20 cellular contexts compared by ENCODE assay signal in the genomic region with DNA sequence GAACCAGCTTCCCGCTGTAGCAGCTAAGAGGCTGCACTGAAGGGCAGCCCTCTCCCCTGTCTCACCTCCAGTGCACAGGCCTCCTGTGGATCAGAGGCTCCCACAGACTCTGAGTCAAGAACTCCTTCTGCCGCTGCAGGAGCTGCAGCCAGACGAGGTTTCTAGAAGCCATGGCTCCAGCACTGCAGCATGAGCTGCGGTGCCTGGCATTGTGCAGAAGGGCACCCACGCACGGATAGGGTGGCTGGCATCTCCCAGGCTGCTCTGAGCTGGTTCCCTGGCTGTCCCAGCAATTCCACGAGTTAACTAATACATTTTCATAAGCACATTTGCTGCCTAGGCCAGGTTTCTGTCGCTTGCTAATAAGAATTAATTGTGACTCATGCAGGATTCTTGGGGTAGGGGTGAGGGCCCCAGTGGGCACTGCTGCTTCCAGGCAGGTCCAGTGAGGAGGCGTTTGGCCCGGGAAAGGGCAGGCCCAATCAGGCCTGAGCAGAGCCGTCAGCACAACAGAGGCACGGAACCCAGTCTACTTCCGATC.
"Had no signal": no experiment of that assay in that cellular context is flagged by ENCODE, and none has a peak within 500 bp of the region (broad histone marks: within the 10 kb centered on the region; RNA-seq: fewer than 3 reads in every experiment).

No MANE protein-coding gene starts in this region.

- H3K27ac ChIP-seq: brain microvascular endothelial cell, pancreas, psoas muscle, SK-N-MC, upper lobe of left lung had no signal

- H3K4me1 ChIP-seq: pancreas, psoas muscle, upper lobe of left lung had no signal

- H3K9me3 ChIP-seq: pancreas had no signal

- H3K27me3 ChIP-seq: brain microvascular endothelial cell, pancreas, upper lobe of left lung had no signal

- ATAC-seq: activated naive CD4-positive, alpha-beta T cell treated with anti-CD3 and anti-CD28 coated beads, Interleukin-2, amount 50 U/mL, for 72 hours; left lobe of liver; naive thymus-derived CD8-positive, alpha-beta T cell; pancreas; psoas muscle; right cardiac atrium; stimulated activated naive CD8-positive, alpha-beta T cell treated with anti-CD3 and anti-CD28 coated beads, Interleukin-15, Interleukin-2, amounts not matched to agents 100 U/mL and 50 U/mL, for 24 hours; T-helper 17 cell had no signal

- H3K36me3 Mint-ChIP-seq: naive thymus-derived CD8-positive, alpha-beta T cell had no signal

- H3K27ac Mint-ChIP-seq: activated CD4-positive, alpha-beta memory T cell treated with anti-CD3 and anti-CD28 coated beads, Interleukin-2, amount 10 ng/mL, durations not matched to agents 7 days and 5 days; T-helper 17 cell had no signal

- DNase-seq: activated CD4-positive, alpha-beta memory T cell treated with anti-CD3 and anti-CD28 coated beads, Interleukin-2, amount 10 ng/mL, durations not matched to agents 7 days and 5 days; activated CD4-positive, alpha-beta T cell treated with anti-CD3 and anti-CD28 coated beads for 48 hours; activated CD4-positive, CD25-positive, alpha-beta regulatory T cell; activated gamma-delta T cell; brain microvascular endothelial cell; cerebellar nuclear complex; cortex of kidney; naive thymus-derived CD8-positive, alpha-beta T cell; pancreas; psoas muscle; right cardiac atrium; stimulated activated CD4-positive, alpha-beta T cell treated with anti-CD3 and anti-CD28 coated beads, Interleukin-12 subunit alpha, Interleukin-12 subunit beta, amount 100 ng/mL, for 4 hours; stimulated activated CD4-positive, alpha-beta T cell treated with anti-CD3 and anti-CD28 coated beads, Interleukin-4, amount 100 ng/mL, for 4 hours; stimulated activated naive CD8-positive, alpha-beta T cell treated with anti-CD3 and anti-CD28 coated beads, Interleukin-15, Interleukin-2, amounts not matched to agents 100 U/mL and 50 U/mL, for 24 hours; SW 1271; T-helper 17 cell; upper lobe of left lung had no signal

- H3K4me3 Mint-ChIP-seq: activated CD4-positive, alpha-beta memory T cell treated with anti-CD3 and anti-CD28 coated beads, Interleukin-2, amount 10 ng/mL, durations not matched to agents 7 days and 5 days; T-helper 17 cell had no signal

- H3K27me3 Mint-ChIP-seq: activated CD4-positive, alpha-beta memory T cell treated with anti-CD3 and anti-CD28 coated beads, Interleukin-2, amount 10 ng/mL, durations not matched to agents 7 days and 5 days had no signal

- H3K36me3 ChIP-seq: brain microvascular endothelial cell, pancreas, upper lobe of left lung had no signal

- H3K4me3 ChIP-seq: pancreas, psoas muscle, SK-N-MC, upper lobe of left lung had no signal
